1 cellular context compared by ENCODE assay signal in genomic region chr15:68311464-68311835, GRCh38.
TF ChIP-seq lines count a peak whose summit lies in the region.

No MANE protein-coding gene starts in this region.

TF ChIP-seq in IMR-90, 13 proteins besides CTCF, POLR2A, EP300 and RAD21 (continued from another document):
- no peak for TF ChIP-seq MAZ (IDR thresholded peaks at IDR 0.05; ENCODE audit: borderline replicate concordance, low read depth, low read length)
- TF ChIP-seq NFE2L2 (IDR thresholded peaks at IDR 0.05; ENCODE audit: low read depth, low read length): no peak
- no peak for TF ChIP-seq RFX5 (IDR thresholded peaks at IDR 0.05; ENCODE audit: low read depth, low read length)
- no peak for TF ChIP-seq CHD1 (IDR thresholded peaks at IDR 0.05; ENCODE audit: low read depth, low read length)
- no peak for TF ChIP-seq FOS (IDR thresholded peaks at IDR 0.05; ENCODE audit: low read depth, low read length)
- no peak for TF ChIP-seq BHLHE40 (IDR thresholded peaks at IDR 0.05; ENCODE audit: low read depth, low read length)
- no peak for TF ChIP-seq CEBPB (IDR thresholded peaks at IDR 0.05; ENCODE audit: low read depth, low read length)
- no peak for TF ChIP-seq USF2 (IDR thresholded peaks at IDR 0.05; ENCODE audit: low read depth, low read length)
- TF ChIP-seq RCOR1 (IDR thresholded peaks at IDR 0.05; ENCODE audit: insufficient replicate concordance, low read length): no peak
- TF ChIP-seq MAFK (IDR thresholded peaks at IDR 0.05; ENCODE audit: low read depth, low read length): no peak
